23 cellular contexts compared by ENCODE assay signal in the genomic region with DNA sequence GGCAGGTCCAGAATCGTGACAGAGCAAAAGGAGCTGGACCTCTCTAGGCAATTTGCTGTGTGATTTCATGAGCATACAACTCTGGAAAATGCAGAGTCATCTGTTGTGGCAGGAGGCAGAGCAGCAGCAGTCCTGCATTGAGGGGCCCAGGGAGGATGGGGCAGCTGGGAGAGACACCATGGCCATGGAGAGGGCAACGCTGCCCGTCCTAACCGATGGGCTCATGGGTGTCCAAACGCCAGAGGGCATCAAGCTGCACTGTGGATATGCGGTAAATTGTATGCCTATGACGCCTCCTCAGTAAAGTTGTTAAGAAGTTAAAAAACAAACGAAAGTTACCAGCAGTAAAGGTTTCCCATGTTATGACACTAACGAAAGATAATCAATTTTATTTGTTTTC. TPM values are rescaled to one million over a fixed set of nuclear protein-coding genes. Genes with fewer than 3 reads are reported as not detected.
"Had no signal": no experiment of that assay in that cellular context is flagged by ENCODE, and none has a peak within 500 bp of the region (broad histone marks: within the 10 kb centered on the region; RNA-seq: fewer than 3 reads in every experiment).

No MANE protein-coding gene starts in this region.

- DNase-seq: Karpas-422, KG1, MG63, NCI-H1092, NCI-H1105 treated with DMSO at 0.1 percent for 48 hours, NCI-H1417 treated with DMSO at 0.1 percent for 48 hours, NCI-H146, NCI-H1694 treated with DMSO at 0.1 percent for 48 hours, NCI-H1930, NCI-H2081, NCI-H2107, NCI-H2171, NCI-H226, NCI-H446, NCI-H510A, NCI-H524 treated with DMSO at 0.1 percent for 48 hours, NCI-H69, NCI-H774, RPMI8226, SHP77, SK-N-SH had no signal

- H3K27ac ChIP-seq: HL-60 had no signal

- H3K36me3 ChIP-seq: MG63 had no signal

- H3K4me2 ChIP-seq: SK-N-SH had no signal

- H3K4me3 ChIP-seq: MG63 had no signal

- H3K27me3 ChIP-seq: MG63 had no signal

- H3K9me3 ChIP-seq: SK-N-SH had no signal

RNA-seq across cellular contexts. Expression of a gene that starts 42.2 kb away (rescaled TPM):
- total RNA-seq: SK-MEL-5 had no signal
- polyA plus RNA-seq: SK-N-SH had no signal
